ENCODE assay signal across 10 cellular contexts in the genomic region with DNA sequence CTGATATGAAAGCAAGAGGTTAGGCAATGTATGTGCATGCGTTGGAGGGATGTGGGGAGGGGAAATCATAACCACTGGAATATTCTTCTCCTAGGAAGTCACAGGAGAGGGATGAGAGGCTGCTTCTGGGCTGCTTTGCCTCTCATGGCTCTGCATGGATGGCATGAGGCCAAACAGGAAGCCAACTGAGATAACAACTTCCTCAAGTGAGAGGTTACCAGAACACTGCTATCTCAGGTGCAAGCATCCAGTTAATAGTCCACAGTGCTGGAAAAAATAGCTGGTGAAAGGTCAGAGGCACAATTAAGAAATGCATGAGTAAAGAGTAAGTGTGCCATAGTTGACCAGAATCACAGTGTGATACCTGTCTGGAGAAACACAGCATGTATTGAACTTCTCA.
DNase-seq lines count a peak whose midpoint lies in the region; ATAC-seq, FAIRE-seq and TF ChIP-seq lines count a peak whose summit lies in the region.
"Had no signal": no experiment of that assay in that cellular context is flagged by ENCODE, and none has a peak within 500 bp of the region (broad histone marks: within the 10 kb centered on the region; RNA-seq: fewer than 3 reads in every experiment).

No MANE protein-coding gene starts in this region.

- peak overlapping the region in 5 of 6 donors; percentile 23 to 68 (median 44) for H3K27ac Mint-ChIP-seq in immature natural killer cell

- intact Hi-C loops in kidney (cut with DNase I), result no loop called here

- peaks cover 31% of the 10 kb centered on the region for H3K4me1 ChIP-seq in SJCRH30
- peaks cover 0 to 4% of the 10 kb centered on the region in 2 donors for H3K4me1 ChIP-seq in kidney (ENCODE audit: control insufficient read depth in 1 of 2, insufficient read depth in 1 of 2, low read depth in 1 of 2, low read length in 2 of 2)

- peaks cover 30 to 51% of the 10 kb centered on the region in 2 donors for H3K4me1 Mint-ChIP-seq in immature natural killer cell

- no peak for TF ChIP-seq CTCF in kidney (IDR thresholded peaks at IDR 0.05; ENCODE audit: borderline replicate concordance, extremely low read depth, insufficient read depth)

- H3K9me3 ChIP-seq in SJCRH30 (replicated peaks) (no peaks in the 10 kb centered on the region), kidney (ENCODE audit: control insufficient read depth in 1 of 2, low read length in 2 of 2) (no peaks in the 10 kb centered on the region)

- ATAC-seq in GM21515 (IDR thresholded peaks at IDR 0.05; ENCODE audit: unreplicated experiment) (no peak), HG03039 (IDR thresholded peaks at IDR 0.05; ENCODE audit: unreplicated experiment) (no peak)

- H3K27me3 ChIP-seq in SJCRH30, result no peaks in the 10 kb centered on the region

- FAIRE-seq in kidney (lab: Jason Lieb, UNC), result no peak
- FAIRE-seq: TTC549 had no signal

- peak overlapping the region in 4 of 5 donors; percentile 0 to 19 (median 8) for H3K4me3 Mint-ChIP-seq in immature natural killer cell

- H3K27me3 Mint-ChIP-seq in immature natural killer cell (ENCODE audit: low read depth in 3 of 3), result no peaks in the 10 kb centered on the region

- no peak overlapping the region for H3K4me3 ChIP-seq in SJCRH30
- H3K4me3 ChIP-seq in kidney (ENCODE audit: low read length in 2 of 2), result no peak overlapping the region

- DNase-seq in DMS79 (lab: John Stamatoyannopoulos, UW), result peak; percentile 22
- peak; percentile 61 for DNase-seq in H4 (ENCODE audit: low spot score)
- DNase-seq in SJCRH30, result peak; percentile 20 to 47
- peak in 1 of 3 donors; percentile 27 for DNase-seq in immature natural killer cell
- no peak for DNase-seq in GM19238 (ENCODE audit: insufficient read length, low spot score)
- no peak for DNase-seq in kidney
- DNase-seq: GOT3 had no signal

- H3K36me3 ChIP-seq in SJCRH30 (0 out of 2 replicates have a peak, but pooled peaks cover 4% of the 10 kb centered on the region), kidney (ENCODE audit: control insufficient read depth in 1 of 2, insufficient read depth in 2 of 2, low read length in 2 of 2) (no peaks in the 10 kb centered on the region)

- no peaks in the 10 kb centered on the region for H3K9me3 Mint-ChIP-seq in immature natural killer cell

- H3K27ac ChIP-seq in SJCRH30, result no peak overlapping the region
- H3K27ac ChIP-seq in kidney (ENCODE audit: low read depth in 2 of 2, low read length in 2 of 2), result no peak overlapping the region

- H3K36me3 Mint-ChIP-seq in immature natural killer cell, result no peaks in the 10 kb centered on the region

- H3K9ac ChIP-seq in kidney (ENCODE audit: low read length in 2 of 2), result no peak overlapping the region

Comparison
In these comparisons a context has a peak if more than half of its experiments do, and no peak if none do; other contexts are left out.
1. DNase-seq: peak in DMS79 (single experiment), H4 (single experiment) and SJCRH30 (2 of 2); none in GM19238 (single experiment) and kidney (single experiment).